In genomic region chrX:32524385-32524784, GRCh38 we compare ENCODE assay signal across 27 cellular contexts.
DNase-seq lines count a peak whose midpoint lies in the region; ATAC-seq, FAIRE-seq and TF ChIP-seq lines count a peak whose summit lies in the region.
"Had no signal": no experiment of that assay in that cellular context is flagged by ENCODE, and none has a peak within 500 bp of the region (broad histone marks: within the 10 kb centered on the region; RNA-seq: fewer than 3 reads in every experiment).

No MANE protein-coding gene starts in this region.

- H2BK12ac ChIP-seq in H1 (ENCODE audit: low read depth, low read length) = no peak overlapping the region
- H2BK12ac ChIP-seq in neuronal stem cell (ENCODE audit: low read length) = no peak overlapping the region

- H3K4me3 Mint-ChIP-seq in endothelial cell (ENCODE audit: unreplicated experiment) = no peak overlapping the region
- H3K4me3 Mint-ChIP-seq: activated naive CD4-positive, alpha-beta T cell treated with anti-CD3 and anti-CD28 coated beads, Interleukin-2, amount 50 U/mL, for 24 hours; activated T-helper 1 cell treated with anti-CD3 and anti-CD28 coated beads, Interleukin-12 subunit alpha, Interleukin-12 subunit beta, Interleukin-2, Interleukin-4 antibody, amounts not matched to agents 30 ng/mL and 10 ng/mL and 1 ng/mL, durations not matched to agents 14 hours and 24 hours and 36 hours; CD8-positive, alpha-beta memory T cell; H9; naive thymus-derived CD4-positive, alpha-beta T cell had no signal

- no peaks in the 10 kb centered on the region for H3K9me3 Mint-ChIP-seq in endothelial cell (ENCODE audit: unreplicated experiment)
- H3K9me3 Mint-ChIP-seq: activated naive CD4-positive, alpha-beta T cell treated with anti-CD3 and anti-CD28 coated beads, Interleukin-2, amount 50 U/mL, for 24 hours; activated T-helper 1 cell treated with anti-CD3 and anti-CD28 coated beads, Interleukin-12 subunit alpha, Interleukin-12 subunit beta, Interleukin-2, Interleukin-4 antibody, amounts not matched to agents 30 ng/mL and 10 ng/mL and 1 ng/mL, durations not matched to agents 14 hours and 24 hours and 36 hours; CD8-positive, alpha-beta memory T cell; naive thymus-derived CD4-positive, alpha-beta T cell had no signal

- no peak for TF ChIP-seq RAD21 in H1 (IDR thresholded peaks at IDR 0.05 in 1 of 2, conservative IDR thresholded peaks at IDR 0.05 in 1 of 2; ENCODE audit: low read depth in 2 of 2, low read length in 2 of 2)

- H3K4me1 ChIP-seq in H1 (replicated peaks in 1 of 4; ENCODE audit: control insufficient read depth in 3 of 4, insufficient read depth in 4 of 4, low read length in 3 of 4) (no peaks in the 10 kb centered on the region), neuronal stem cell (ENCODE audit: control insufficient read depth in 2 of 2, insufficient read depth in 1 of 2, low read depth in 1 of 2, low read length in 2 of 2) (no peaks in the 10 kb centered on the region), mucosa of descending colon (ENCODE audit: low read depth) (no peaks in the 10 kb centered on the region)
- H3K4me1 ChIP-seq: BE2C, tibial nerve had no signal

- H3K14ac ChIP-seq in H1 (ENCODE audit: insufficient read length) = no peak overlapping the region
- no peak overlapping the region for H3K14ac ChIP-seq in neuronal stem cell (ENCODE audit: low read length)

- intact Hi-C loops in mucosa of descending colon (cut with DNase I, micrococcal nuclease) = no loop called here

- H4K20me1 ChIP-seq in H1 (replicated peaks in 1 of 2; ENCODE audit: control insufficient read depth in 1 of 2, insufficient read depth in 2 of 2, low read length in 2 of 2) = no peaks in the 10 kb centered on the region

- H3K4me3 ChIP-seq in H1 (ENCODE audit: extremely low read depth in 1 of 4, insufficient read depth in 2 of 4, low read depth in 3 of 4, low read length in 4 of 4) = no peak overlapping the region
- no peak overlapping the region for H3K4me3 ChIP-seq in neuronal stem cell (ENCODE audit: low read length in 2 of 2)
- H3K4me3 ChIP-seq in mucosa of descending colon = no peak overlapping the region
- H3K4me3 ChIP-seq: cardiac muscle cell, coronary artery, smooth muscle cell, tibial nerve had no signal

- no peak for TF ChIP-seq EP300 in H1 (IDR thresholded peaks at IDR 0.05; ENCODE audit: borderline replicate concordance in 1 of 2, low read depth in 2 of 2, low read length in 2 of 2)

- H2BK5ac ChIP-seq in H1 (ENCODE audit: low read depth, low read length) (no peak overlapping the region), neuronal stem cell (ENCODE audit: low read length) (no peak overlapping the region)

- H3K23ac ChIP-seq in H1 (ENCODE audit: insufficient read length) (no peak overlapping the region), neuronal stem cell (ENCODE audit: low read depth, low read length, poor library complexity) (no peak overlapping the region)

- TF ChIP-seq POLR2A in H1 (IDR thresholded peaks at IDR 0.05; ENCODE audit: control extremely low read depth in 1 of 2, low read depth in 2 of 2, low read length in 2 of 2) = no peak

- DNase-seq in D721Med (ENCODE audit: insufficient read length, low spot score) = peak; percentile 17
- DNase-seq in NCI-H748 treated with DMSO at 0.1 percent for 48 hours (lab: John Stamatoyannopoulos, UW) = peak; percentile 27
- DNase-seq in H1 (ENCODE audit: low read depth in 1 of 2, low spot score in 2 of 2) = no peak
- DNase-seq in neuronal stem cell (ENCODE audit: low spot score) = no peak
- DNase-seq in activated effector memory CD4-positive, alpha-beta T cell treated with anti-CD3 and anti-CD28 coated beads, Interleukin-2, amount 50 U/mL, for 16 hours = no peak
- no peak for DNase-seq in endothelial cell (ENCODE audit: low spot score)
- DNase-seq in mucosa of descending colon = no peak
- DNase-seq: activated CD4-positive, alpha-beta T cell treated with anti-CD3 and anti-CD28 coated beads, Interleukin-2, amount 50 U/mL, for 4 hours; activated CD4-positive, CD25-positive, alpha-beta regulatory T cell; BE2C; CD8-positive, alpha-beta memory T cell; effector memory CD4-positive, alpha-beta T cell; H9; naive thymus-derived CD4-positive, alpha-beta T cell; NCI-H446 treated with DMSO at 0.1 percent for 48 hours; SHP77 treated with DMSO at 0.1 percent for 48 hours; stimulated activated CD4-positive, alpha-beta T cell treated with anti-CD3 and anti-CD28 coated beads, Interleukin-1b, Interleukin-23, amount 100 ng/mL, for 48 hours had no signal

- 95% methylated on average over 2 of the region's 2 CpGs; no CpG with 5 or more reads in 1 of the 2 experiments for WGBS in H1 (ENCODE audit: extremely low coverage in 1 of 2, insufficient coverage in 1 of 2, insufficient read length in 1 of 2, insufficient replicate concordance in 2 of 2, low coverage in 1 of 2, low lambda C conversion rate in 2 of 2, missing lambda C conversion rate in 1 of 2), 2 experiments
- no CpG with 5 or more reads among the region's 2 CpGs for WGBS in neuronal stem cell (ENCODE audit: extremely low coverage in 2 of 2, insufficient read length in 2 of 2, insufficient replicate concordance in 1 of 2), 2 donors

- no peak overlapping the region for H2BK20ac ChIP-seq in H1 (ENCODE audit: low read length)

- H3K27ac Mint-ChIP-seq in endothelial cell (ENCODE audit: unreplicated experiment) = no peak overlapping the region
- H3K27ac Mint-ChIP-seq: activated naive CD4-positive, alpha-beta T cell treated with anti-CD3 and anti-CD28 coated beads, Interleukin-2, amount 50 U/mL, for 24 hours; activated T-helper 1 cell treated with anti-CD3 and anti-CD28 coated beads, Interleukin-12 subunit alpha, Interleukin-12 subunit beta, Interleukin-2, Interleukin-4 antibody, amounts not matched to agents 30 ng/mL and 10 ng/mL and 1 ng/mL, durations not matched to agents 14 hours and 24 hours and 36 hours; CD8-positive, alpha-beta memory T cell; H9; naive thymus-derived CD4-positive, alpha-beta T cell had no signal

- no peak overlapping the region for H4K91ac ChIP-seq in H1 (replicated peaks; ENCODE audit: insufficient read length, low read length)
- H4K91ac ChIP-seq in neuronal stem cell (ENCODE audit: low read depth, low read length, poor library complexity) = no peak overlapping the region

- H3K79me2 ChIP-seq in H1 (ENCODE audit: control insufficient read depth in 1 of 2, insufficient read depth in 2 of 2, low read length in 2 of 2) = no peaks in the 10 kb centered on the region

- no peak for ATAC-seq in mucosa of descending colon
- ATAC-seq: esophagus mucosa; naive thymus-derived CD4-positive, alpha-beta T cell; Panc1 had no signal

- H3K4me2 ChIP-seq in H1 (ENCODE audit: insufficient read depth in 1 of 2, low read depth in 2 of 2, low read length in 2 of 2) (no peak overlapping the region), neuronal stem cell (ENCODE audit: insufficient read depth, low read length, poor library complexity, severe bottlenecking) (no peak overlapping the region)
- H3K4me2 ChIP-seq: smooth muscle cell had no signal

- H4K8ac ChIP-seq in H1 (ENCODE audit: extremely low read depth, insufficient read depth, low read length) = no peak overlapping the region
- no peak overlapping the region for H4K8ac ChIP-seq in neuronal stem cell (ENCODE audit: low read depth, low read length)

- H2BK15ac ChIP-seq in H1 (ENCODE audit: low read length) = no peak overlapping the region
- H2BK15ac ChIP-seq in neuronal stem cell (ENCODE audit: low read length) = no peak overlapping the region

- H4K5ac ChIP-seq in H1 (ENCODE audit: insufficient read length, low read depth, low read length) = no peak overlapping the region

- no peaks in the 10 kb centered on the region for H3K4me1 Mint-ChIP-seq in endothelial cell (ENCODE audit: unreplicated experiment)
- H3K4me1 Mint-ChIP-seq: activated naive CD4-positive, alpha-beta T cell treated with anti-CD3 and anti-CD28 coated beads, Interleukin-2, amount 50 U/mL, for 24 hours; CD8-positive, alpha-beta memory T cell; naive thymus-derived CD4-positive, alpha-beta T cell had no signal

- CTCF ChIA-PET in H1 (lab: Charles Lee; ENCODE audit: partially characterized antibody) = no interaction called here

- no peak overlapping the region for H2BK120ac ChIP-seq in H1 (replicated peaks; ENCODE audit: low read depth, low read length)
- H2BK120ac ChIP-seq in neuronal stem cell (ENCODE audit: low read depth, low read length) = no peak overlapping the region

- H3K27me3 ChIP-seq in H1 (replicated peaks in 1 of 4; ENCODE audit: control insufficient read depth in 3 of 4, extremely low read depth in 1 of 4, insufficient read depth in 3 of 4, low read length in 3 of 4) (no peaks in the 10 kb centered on the region), neuronal stem cell (ENCODE audit: control insufficient read depth in 3 of 3, insufficient read depth in 3 of 3, low read depth in 1 of 3, low read length in 3 of 3) (no peaks in the 10 kb centered on the region)
- H3K27me3 ChIP-seq: BE2C, cardiac muscle cell, tibial nerve had no signal

- H3K36me3 Mint-ChIP-seq in endothelial cell (ENCODE audit: low read depth, unreplicated experiment) = no peaks in the 10 kb centered on the region
- H3K36me3 Mint-ChIP-seq: activated naive CD4-positive, alpha-beta T cell treated with anti-CD3 and anti-CD28 coated beads, Interleukin-2, amount 50 U/mL, for 24 hours; CD8-positive, alpha-beta memory T cell; naive thymus-derived CD4-positive, alpha-beta T cell had no signal

- H3K36me3 ChIP-seq in H1 (ENCODE audit: control insufficient read depth in 2 of 4, insufficient read depth in 4 of 4, low read length in 3 of 4) = no peaks in the 10 kb centered on the region
- H3K36me3 ChIP-seq in neuronal stem cell (replicated peaks in 1 of 2; ENCODE audit: control insufficient read depth in 2 of 2, insufficient read depth in 2 of 2, low read length in 2 of 2) = no peaks in the 10 kb centered on the region
- no peaks in the 10 kb centered on the region for H3K36me3 ChIP-seq in mucosa of descending colon (ENCODE audit: low read depth)
- H3K36me3 ChIP-seq: BE2C, cardiac muscle cell, tibial nerve had no signal

- no peaks in the 10 kb centered on the region for H3K79me1 ChIP-seq in H1 (ENCODE audit: low read depth, low read length)
- H3K79me1 ChIP-seq in neuronal stem cell (ENCODE audit: low read depth, low read length) = no peaks in the 10 kb centered on the region

- H2AFZ ChIP-seq in H1 (ENCODE audit: low read length) (no peak overlapping the region), neuronal stem cell (ENCODE audit: low read length) (peak overlapping the region; percentile 35)

- H3K4ac ChIP-seq in H1 (replicated peaks; ENCODE audit: insufficient read length, low read depth, low read length) (no peak overlapping the region), neuronal stem cell (ENCODE audit: low read length) (no peak overlapping the region)

- H3K56ac ChIP-seq in H1 (replicated peaks; ENCODE audit: insufficient read length, low read depth, low read length) = no peak overlapping the region

- no peaks in the 10 kb centered on the region for H3K9me3 ChIP-seq in H1 (ENCODE audit: insufficient read depth in 2 of 2, low read depth in 1 of 2, low read length in 1 of 2)
- H3K9me3 ChIP-seq in neuronal stem cell (replicated peaks in 1 of 2; ENCODE audit: control insufficient read depth in 2 of 2, insufficient read depth in 1 of 2, low read depth in 1 of 2, low read length in 2 of 2) = no peaks in the 10 kb centered on the region
- H3K9me3 ChIP-seq in mucosa of descending colon = no peaks in the 10 kb centered on the region
- H3K9me3 ChIP-seq: BE2C, tibial nerve had no signal

- no peaks in the 10 kb centered on the region for H3K23me2 ChIP-seq in H1 (ENCODE audit: low read depth, low read length)

- H3K27ac ChIP-seq in H1 (ENCODE audit: low read depth, low read length) (no peak overlapping the region), neuronal stem cell (replicated peaks; ENCODE audit: low read length) (no peak overlapping the region)
- H3K27ac ChIP-seq: cardiac muscle cell, coronary artery, tibial nerve had no signal

- H3K18ac ChIP-seq in H1 (ENCODE audit: extremely low read depth, low read length) = no peak overlapping the region
- no peak overlapping the region for H3K18ac ChIP-seq in neuronal stem cell (ENCODE audit: low read length)

- FAIRE-seq in D721Med (lab: Jason Lieb, UNC) (peak; percentile 99), H1 (lab: Jason Lieb, UNC) (peak; percentile 7)
- FAIRE-seq: frontal cortex, G401.6 had no signal

- POLR2A ChIA-PET in H1 (lab: Charles Lee; ENCODE audit: partially characterized antibody) = no interaction called here

- H3K9ac ChIP-seq in H1 (replicated peaks in 1 of 4; ENCODE audit: extremely low read depth in 1 of 4, low read depth in 3 of 4, low read length in 3 of 4) = no peak overlapping the region
- no peak overlapping the region for H3K9ac ChIP-seq in neuronal stem cell (ENCODE audit: low read depth, low read length, poor library complexity)

- H2AK5ac ChIP-seq in H1 (ENCODE audit: low read depth, low read length) (no peak overlapping the region), neuronal stem cell (ENCODE audit: low read depth, low read length) (no peak overlapping the region)

- no peaks in the 10 kb centered on the region for H3K27me3 Mint-ChIP-seq in endothelial cell (ENCODE audit: unreplicated experiment)
- H3K27me3 Mint-ChIP-seq: activated naive CD4-positive, alpha-beta T cell treated with anti-CD3 and anti-CD28 coated beads, Interleukin-2, amount 50 U/mL, for 24 hours; naive thymus-derived CD4-positive, alpha-beta T cell had no signal

- no peak for TF ChIP-seq CTCF in D721Med (IDR thresholded peaks at IDR 0.05; ENCODE audit: insufficient read depth, missing control alignments)
- TF ChIP-seq CTCF in H1 (IDR thresholded peaks at IDR 0.05; ENCODE audit: control extremely low read depth in 1 of 3, insufficient read depth in 1 of 3, low read depth in 1 of 3, low read length in 3 of 3) = no peak
- no peak for TF ChIP-seq CTCF in endothelial cell (IDR thresholded peaks at IDR 0.05; ENCODE audit: unreplicated experiment)
- no peak for TF ChIP-seq CTCF in mucosa of descending colon (IDR thresholded peaks at IDR 0.05)

Comparison
In these comparisons a context has a peak if more than half of its experiments do, and no peak if none do; other contexts are left out.
1. DNase-seq: peak in D721Med (single experiment) and NCI-H748 treated with DMSO at 0.1 percent for 48 hours (single experiment); none in H1 (0 of 2), neuronal stem cell (single experiment), activated effector memory CD4-positive, alpha-beta T cell treated with anti-CD3 and anti-CD28 coated beads, Interleukin-2, amount 50 U/mL, for 16 hours (single experiment), endothelial cell (single experiment) and mucosa of descending colon (0 of 3).